In genomic region chr12:59595097-59595496, GRCh38 we compare ENCODE assay signal across 8 cellular contexts. TPM values are rescaled to one million over a fixed set of nuclear protein-coding genes. Genes with fewer than 3 reads are reported as not detected.
A peak's percentile ranks its signal among the peaks of the same experiment; 100 is the strongest.
DNase-seq lines count a peak whose midpoint lies in the region; ATAC-seq, FAIRE-seq and TF ChIP-seq lines count a peak whose summit lies in the region.

No MANE protein-coding gene starts in this region.

- no peak for ATAC-seq in GM21390 (IDR thresholded peaks at IDR 0.05; ENCODE audit: unreplicated experiment)

- BruUV-seq in OCI-LY7 (replicated peaks; lab: Mats Ljungman, UMichigan): TSS peak; percentile 70
- BruUV-seq in endothelial cell of umbilical vein (replicated peaks; lab: Mats Ljungman, UMichigan): no TSS peak

- CTCF ChIA-PET in OCI-LY7 (lab: Charles Lee; ENCODE audit: unreplicated experiment) (interaction anchor here (0.6 kb wide), 1 partner anchor 97 kb away, joined by 3 read pairs; no protein-coding TSS in a partner anchor), endothelial cell of umbilical vein (lab: Charles Lee) (interaction anchor here (1.0 to 2.5 kb wide), 5 partner anchors 9 to 899 kb away, joined by 3 to 10 read pairs (median 4); no protein-coding TSS in a partner anchor)

- TF ChIP-seq CTCF in GM10266 (IDR thresholded peaks at IDR 0.05; ENCODE audit: control insufficient read depth, insufficient read depth, low read depth, missing control alignments): no peak
- TF ChIP-seq CTCF in OCI-LY7 (conservative IDR thresholded peaks at IDR 0.05; ENCODE audit: low read length): no peak
- no peak for TF ChIP-seq CTCF in endothelial cell of umbilical vein (IDR thresholded peaks at IDR 0.05; ENCODE audit: extremely low read depth in 1 of 2, insufficient read depth in 1 of 2, low read depth in 1 of 2, low read length in 2 of 2)
- no peak for TF ChIP-seq CTCF in prostate gland (IDR thresholded peaks at IDR 0.05)

- no peaks in the 10 kb centered on the region for H3K9me2 ChIP-seq in OCI-LY7 (ENCODE audit: insufficient read depth, low read length)

- no peaks in the 10 kb centered on the region for H3K27me3 ChIP-seq in endothelial cell of umbilical vein (ENCODE audit: control insufficient read depth in 2 of 2, insufficient read depth in 2 of 2, low read length in 2 of 2)
- no peaks in the 10 kb centered on the region for H3K27me3 ChIP-seq in prostate gland (replicated peaks; ENCODE audit: insufficient read depth)

- DNase-seq in GM10266 (ENCODE audit: extremely low spot score): peak; percentile 8
- DNase-seq in OCI-LY7 (ENCODE audit: low spot score): peak; percentile 20
- no peak for DNase-seq in endothelial cell of umbilical vein (ENCODE audit: low read depth, low spot score)
- DNase-seq in prostate gland (ENCODE audit: low spot score): no peak
- no peak for DNase-seq in superior temporal gyrus (ENCODE audit: extremely low spot score)
- no peak for DNase-seq in GDM1 (lab: John Stamatoyannopoulos, UW)
- DNase-seq in middle frontal gyrus (ENCODE audit: extremely low spot score, low spot score): no peak

- dilution Hi-C loops in endothelial cell of umbilical vein (cut with MboI; ENCODE audit: extremely low pct_ligation_motif_present, low sequenced_read_pairs): no loop called here

- no peaks in the 10 kb centered on the region; the same call in 1 of the 2 replicates for H4K20me1 ChIP-seq in OCI-LY7 (ENCODE audit: insufficient read depth, low read length)
- H4K20me1 ChIP-seq in endothelial cell of umbilical vein (replicated peaks; ENCODE audit: control insufficient read depth, extremely low read depth, insufficient read depth, low read length): no peaks in the 10 kb centered on the region

- H2AFZ ChIP-seq in OCI-LY7 (ENCODE audit: low read length): peak overlapping the region; percentile 90
- H2AFZ ChIP-seq in endothelial cell of umbilical vein (ENCODE audit: low read depth, low read length): peak overlapping the region; percentile 100

- H3K4me2 ChIP-seq in OCI-LY7 (ENCODE audit: low read length): peak overlapping the region; percentile 95
- H3K4me2 ChIP-seq in endothelial cell of umbilical vein (ENCODE audit: insufficient read depth, low read length): peak overlapping the region; percentile 99

- H3K36me3 ChIP-seq in OCI-LY7 (ENCODE audit: insufficient read depth, low read length) (peaks cover 25% of the 10 kb centered on the region), endothelial cell of umbilical vein (ENCODE audit: control insufficient read depth in 2 of 2, extremely low read depth in 1 of 2, insufficient read depth in 2 of 2, low read length in 2 of 2) (no peaks in the 10 kb centered on the region), prostate gland (no peaks in the 10 kb centered on the region)

- H3K9me3 ChIP-seq in OCI-LY7 (ENCODE audit: low read length): no peaks in the 10 kb centered on the region
- no peaks in the 10 kb centered on the region for H3K9me3 ChIP-seq in endothelial cell of umbilical vein (replicated peaks; ENCODE audit: control insufficient read depth, insufficient read depth, low read length)
- no peaks in the 10 kb centered on the region for H3K9me3 ChIP-seq in prostate gland

- POLR2A ChIA-PET in OCI-LY7 (lab: Charles Lee) (interaction anchor here (0.7 to 1.7 kb wide), 3 partner anchors 23 to 66 kb away, joined by 3 to 4 read pairs (median 3); no protein-coding TSS in a partner anchor), endothelial cell of umbilical vein (lab: Charles Lee) (interaction anchor here (0.6 kb wide), 1 partner anchor 840 kb away, joined by 3 read pairs; no protein-coding TSS in a partner anchor)

- peak overlapping the region; percentile 88 for H3K9ac ChIP-seq in endothelial cell of umbilical vein (replicated peaks; ENCODE audit: extremely low read depth, insufficient read depth, low read length)

- no peak for FAIRE-seq in endothelial cell of umbilical vein (lab: Jason Lieb, UNC)

- H3K79me2 ChIP-seq in OCI-LY7 (ENCODE audit: insufficient read depth, low read depth, low read length): peaks cover 28% of the 10 kb centered on the region; the same call in 1 of the 2 replicates
- H3K79me2 ChIP-seq in endothelial cell of umbilical vein (ENCODE audit: control insufficient read depth, insufficient read depth, low read length): no peaks in the 10 kb centered on the region

- H3K4me3 ChIP-seq in OCI-LY7 (ENCODE audit: low read depth, low read length, poor library complexity, severe bottlenecking) (peak overlapping the region; percentile 80), endothelial cell of umbilical vein (replicated peaks in 1 of 3; ENCODE audit: insufficient read depth in 1 of 3, low read depth in 1 of 3, low read length in 3 of 3) (peak overlapping the region; percentile 74 to 100 (median 99)), prostate gland (peak overlapping the region; percentile 48 to 57)

- WGBS in prostate gland: 7% methylated on average over 1 of the region's 1 CpG

- H3K9me1 ChIP-seq in endothelial cell of umbilical vein (replicated peaks; ENCODE audit: control insufficient read depth, extremely low read depth, insufficient read depth, low read length): no peaks in the 10 kb centered on the region

- no peak for TF ChIP-seq POLR2A in endothelial cell of umbilical vein (IDR thresholded peaks at IDR 0.05; ENCODE audit: low read depth, low read length)
- no peak for TF ChIP-seq POLR2A in prostate gland (IDR thresholded peaks at IDR 0.05)

- H3K4me1 ChIP-seq in OCI-LY7 (ENCODE audit: insufficient read depth, low read length, poor library complexity, severe bottlenecking) (peaks cover 23% of the 10 kb centered on the region), endothelial cell of umbilical vein (ENCODE audit: control insufficient read depth, extremely low read depth, insufficient read depth, low read length) (peaks cover 12% of the 10 kb centered on the region), prostate gland (replicated peaks) (no peaks in the 10 kb centered on the region)

- H3K27ac ChIP-seq in OCI-LY7 (ENCODE audit: low read depth, low read length, poor library complexity, severe bottlenecking): peak overlapping the region; percentile 88
- no peak overlapping the region for H3K27ac ChIP-seq in endothelial cell of umbilical vein (ENCODE audit: insufficient read depth, low read depth, low read length)
- H3K27ac ChIP-seq in prostate gland: peak overlapping the region; percentile 88 to 90

- intact Hi-C loops in OCI-LY7 (cut with micrococcal nuclease; ENCODE audit: unreplicated experiment) (loop anchor here (5.0 kb wide), 2 partner anchors 212 to 1932 kb away; no protein-coding TSS in a partner anchor), endothelial cell of umbilical vein (cut with micrococcal nuclease) (loop anchor here (10.0 kb wide), 1 partner anchor 210 kb away; no protein-coding TSS in a partner anchor), prostate gland (cut with DNase I) (loop anchor here (10.0 kb wide), 1 partner anchor 210 kb away; no protein-coding TSS in a partner anchor)

TF ChIP-seq in endothelial cell of umbilical vein, 7 proteins besides CTCF, POLR2A, EP300 and RAD21:
- no peak for TF ChIP-seq JUN (IDR thresholded peaks at IDR 0.05; ENCODE audit: borderline replicate concordance, insufficient read depth, insufficient read length, low read depth)
- TF ChIP-seq EZH2 (IDR thresholded peaks at IDR 0.05; ENCODE audit: borderline replicate concordance, low read depth, low read length, severe bottlenecking): no peak
- no peak for TF ChIP-seq MAX (IDR thresholded peaks at IDR 0.05; ENCODE audit: insufficient read depth, insufficient read length)
- TF ChIP-seq MYC (IDR thresholded peaks at IDR 0.05; ENCODE audit: low read depth, low read length): no peak
- no peak for TF ChIP-seq POLR2AphosphoS5 (IDR thresholded peaks at IDR 0.05; ENCODE audit: insufficient read depth, low read depth, low read length)
- no peak for TF ChIP-seq GATA2 (IDR thresholded peaks at IDR 0.05; ENCODE audit: insufficient read depth, insufficient read length, low read depth, low read length)
- no peak for TF ChIP-seq FOS (IDR thresholded peaks at IDR 0.05; ENCODE audit: borderline replicate concordance, insufficient read depth, low read length)
TF ChIP-seq in endothelial cell of umbilical vein: peak in this region for 0.

RNA-seq across cellular contexts. Expression of gene SLC16A7, which starts 0.7 kb away (rescaled TPM):
- total RNA-seq in OCI-LY7 (2014; rRNA removed; shearing (Covaris generic)): 26.9 and 34.1 TPM in 2 replicates
- total RNA-seq in OCI-LY7 (2022) (30.7 and 32.3 TPM in 2 replicates), endothelial cell of umbilical vein (8.4 and 8.9 TPM in 2 replicates), prostate gland (10 to 100 TPM in 1 of 2 donors, 1 to 10 TPM in 1; 4.3 to 10.6 TPM)
- 1.7 and 2.9 TPM in 2 replicates for polyA plus RNA-seq in endothelial cell of umbilical vein
- polyA plus RNA-seq in endothelial cell of umbilical vein (2011; cell fraction: cytosol; rRNA removed): 1.9 and 2.0 TPM in 2 replicates
- polyA plus RNA-seq in endothelial cell of umbilical vein (2011; cell fraction: nucleus; rRNA removed): 4.7 and 5.5 TPM in 2 replicates
- polyA plus RNA-seq in endothelial cell of umbilical vein (2012): 2.0 and 4.2 TPM in 2 replicates
- 18.1 and 19.5 TPM in 2 replicates for polyA minus RNA-seq in endothelial cell of umbilical vein
- polyA minus RNA-seq in endothelial cell of umbilical vein (2011; cell fraction: cytosol; rRNA and poly(A)+ RNA removed): 18.7 TPM
- polyA minus RNA-seq in endothelial cell of umbilical vein (2011; cell fraction: nucleus; rRNA and poly(A)+ RNA removed): 21.7 and 32.8 TPM in 2 replicates

Comparison
In these comparisons a context has a peak if more than half of its experiments do, and no peak if none do; other contexts are left out.
1. DNase-seq: peak in GM10266 (single experiment) and OCI-LY7 (single experiment); none in endothelial cell of umbilical vein (single experiment), prostate gland (single experiment), superior temporal gyrus (single experiment), GDM1 (single experiment) and middle frontal gyrus (single experiment).
2. Peak in every context shown above with its lines, with median percentiles within 50 percentile points of each other: H3K4me3 ChIP-seq.